1 cellular context compared by ENCODE assay signal in the genomic region with DNA sequence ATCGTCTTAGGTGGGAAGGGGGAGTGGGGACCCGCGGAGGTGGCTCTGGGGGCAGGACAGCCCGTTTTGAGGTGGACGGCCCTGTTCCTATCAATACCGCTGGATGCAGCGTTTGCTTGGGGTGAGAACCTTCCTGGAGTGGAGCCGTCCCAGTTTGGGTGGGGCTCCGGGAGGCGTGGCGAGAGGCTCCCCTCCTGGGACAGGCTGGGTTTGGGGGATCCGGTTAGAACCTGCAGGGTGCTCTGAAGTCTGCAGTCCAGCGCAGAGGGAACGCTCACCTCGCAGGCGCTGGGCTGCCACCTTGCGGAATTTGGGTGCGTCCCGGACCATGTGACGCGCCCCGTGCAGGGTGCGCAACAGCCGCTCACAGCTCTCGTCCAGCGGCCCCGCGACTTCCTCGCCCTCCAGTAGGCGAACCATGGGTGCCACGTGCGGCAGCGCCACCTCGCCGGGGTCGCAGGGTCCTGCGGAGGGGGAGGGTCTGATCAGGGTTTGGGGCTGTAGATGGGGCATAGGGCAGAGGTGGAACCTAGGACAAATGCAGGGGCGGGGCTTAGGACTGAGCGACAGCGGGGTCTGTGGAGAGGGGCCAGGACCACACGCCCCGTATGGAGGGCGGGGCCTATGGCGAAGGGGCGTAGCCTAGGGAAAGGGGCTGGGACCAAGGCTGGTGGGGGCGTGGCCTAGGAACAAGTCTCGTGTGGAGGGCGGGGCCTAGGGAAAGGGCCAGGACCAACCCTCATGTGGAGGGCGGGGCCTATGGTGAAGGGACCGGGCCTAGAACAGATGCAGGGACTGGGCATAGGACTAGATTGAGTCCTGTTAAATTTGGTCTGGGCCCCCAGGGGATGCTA.
TF ChIP-seq lines count a peak whose summit lies in the region.

No MANE protein-coding gene starts in this region.

TF ChIP-seq in GM23338, 12 proteins besides CTCF, POLR2A, EP300 and RAD21 (continued from another document):
- TF ChIP-seq, protein P1, sequence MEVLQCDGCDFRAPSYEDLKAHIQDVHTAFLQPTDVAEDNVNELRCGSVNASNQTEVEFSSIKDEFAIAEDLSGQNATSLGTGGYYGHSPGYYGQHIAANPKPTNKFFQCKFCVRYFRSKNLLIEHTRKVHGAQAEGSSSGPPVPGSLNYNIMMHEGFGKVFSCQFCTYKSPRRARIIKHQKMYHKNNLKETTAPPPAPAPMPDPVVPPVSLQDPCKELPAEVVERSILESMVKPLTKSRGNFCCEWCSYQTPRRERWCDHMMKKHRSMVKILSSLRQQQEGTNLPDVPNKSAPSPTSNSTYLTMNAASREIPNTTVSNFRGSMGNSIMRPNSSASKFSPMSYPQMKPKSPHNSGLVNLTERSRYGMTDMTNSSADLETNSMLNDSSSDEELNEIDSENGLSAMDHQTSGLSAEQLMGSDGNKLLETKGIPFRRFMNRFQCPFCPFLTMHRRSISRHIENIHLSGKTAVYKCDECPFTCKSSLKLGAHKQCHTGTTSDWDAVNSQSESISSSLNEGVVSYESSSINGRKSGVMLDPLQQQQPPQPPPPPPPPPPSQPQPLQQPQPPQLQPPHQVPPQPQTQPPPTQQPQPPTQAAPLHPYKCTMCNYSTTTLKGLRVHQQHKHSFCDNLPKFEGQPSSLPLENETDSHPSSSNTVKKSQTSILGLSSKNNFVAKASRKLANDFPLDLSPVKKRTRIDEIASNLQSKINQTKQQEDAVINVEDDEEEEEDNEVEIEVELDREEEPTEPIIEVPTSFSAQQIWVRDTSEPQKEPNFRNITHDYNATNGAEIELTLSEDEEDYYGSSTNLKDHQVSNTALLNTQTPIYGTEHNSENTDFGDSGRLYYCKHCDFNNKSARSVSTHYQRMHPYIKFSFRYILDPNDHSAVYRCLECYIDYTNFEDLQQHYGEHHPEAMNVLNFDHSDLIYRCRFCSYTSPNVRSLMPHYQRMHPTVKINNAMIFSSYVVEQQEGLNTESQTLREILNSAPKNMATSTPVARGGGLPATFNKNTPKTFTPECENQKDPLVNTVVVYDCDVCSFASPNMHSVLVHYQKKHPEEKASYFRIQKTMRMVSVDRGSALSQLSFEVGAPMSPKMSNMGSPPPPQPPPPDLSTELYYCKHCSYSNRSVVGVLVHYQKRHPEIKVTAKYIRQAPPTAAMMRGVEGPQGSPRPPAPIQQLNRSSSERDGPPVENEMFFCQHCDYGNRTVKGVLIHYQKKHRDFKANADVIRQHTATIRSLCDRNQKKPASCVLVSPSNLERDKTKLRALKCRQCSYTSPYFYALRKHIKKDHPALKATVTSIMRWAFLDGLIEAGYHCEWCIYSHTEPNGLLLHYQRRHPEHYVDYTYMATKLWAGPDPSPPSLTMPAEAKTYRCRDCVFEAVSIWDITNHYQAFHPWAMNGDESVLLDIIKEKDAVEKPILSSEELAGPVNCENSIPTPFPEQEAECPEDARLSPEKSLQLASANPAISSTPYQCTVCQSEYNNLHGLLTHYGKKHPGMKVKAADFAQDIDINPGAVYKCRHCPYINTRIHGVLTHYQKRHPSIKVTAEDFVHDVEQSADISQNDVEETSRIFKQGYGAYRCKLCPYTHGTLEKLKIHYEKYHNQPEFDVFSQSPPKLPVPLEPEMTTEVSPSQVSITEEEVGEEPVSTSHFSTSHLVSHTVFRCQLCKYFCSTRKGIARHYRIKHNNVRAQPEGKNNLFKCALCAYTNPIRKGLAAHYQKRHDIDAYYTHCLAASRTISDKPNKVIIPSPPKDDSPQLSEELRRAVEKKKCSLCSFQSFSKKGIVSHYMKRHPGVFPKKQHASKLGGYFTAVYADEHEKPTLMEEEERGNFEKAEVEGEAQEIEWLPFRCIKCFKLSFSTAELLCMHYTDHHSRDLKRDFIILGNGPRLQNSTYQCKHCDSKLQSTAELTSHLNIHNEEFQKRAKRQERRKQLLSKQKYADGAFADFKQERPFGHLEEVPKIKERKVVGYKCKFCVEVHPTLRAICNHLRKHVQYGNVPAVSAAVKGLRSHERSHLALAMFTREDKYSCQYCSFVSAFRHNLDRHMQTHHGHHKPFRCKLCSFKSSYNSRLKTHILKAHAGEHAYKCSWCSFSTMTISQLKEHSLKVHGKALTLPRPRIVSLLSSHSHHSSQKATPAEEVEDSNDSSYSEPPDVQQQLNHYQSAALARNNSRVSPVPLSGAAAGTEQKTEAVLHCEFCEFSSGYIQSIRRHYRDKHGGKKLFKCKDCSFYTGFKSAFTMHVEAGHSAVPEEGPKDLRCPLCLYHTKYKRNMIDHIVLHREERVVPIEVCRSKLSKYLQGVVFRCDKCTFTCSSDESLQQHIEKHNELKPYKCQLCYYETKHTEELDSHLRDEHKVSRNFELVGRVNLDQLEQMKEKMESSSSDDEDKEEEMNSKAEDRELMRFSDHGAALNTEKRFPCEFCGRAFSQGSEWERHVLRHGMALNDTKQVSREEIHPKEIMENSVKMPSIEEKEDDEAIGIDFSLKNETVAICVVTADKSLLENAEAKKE (CRISPR knock-in tag; IDR thresholded peaks at IDR 0.05), result no peak
